Comparison of ENCODE assay signal across 13 cellular contexts in the genomic region with DNA sequence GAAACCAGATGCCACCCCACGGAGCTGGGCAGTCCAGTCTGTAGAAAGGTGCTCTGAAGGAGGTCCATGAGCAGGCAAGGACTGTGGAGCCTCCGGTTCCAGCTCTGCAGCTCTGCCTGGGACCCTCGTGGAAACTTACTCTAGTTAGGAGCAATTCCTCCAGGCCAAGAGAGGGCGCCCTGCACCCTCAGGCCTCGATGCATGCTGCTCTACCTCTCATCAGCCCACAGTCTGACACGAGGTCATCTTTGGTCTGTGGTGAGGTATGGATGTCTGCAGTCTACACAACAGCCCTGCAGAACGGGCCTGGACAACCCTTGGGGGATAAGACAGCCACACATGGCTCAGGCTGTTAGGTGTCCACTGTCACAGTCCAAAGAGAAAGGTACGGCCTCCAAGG. TPM values are rescaled to one million over a fixed set of nuclear protein-coding genes. Genes with fewer than 3 reads are reported as not detected.
DNase-seq lines count a peak whose midpoint lies in the region; ATAC-seq and TF ChIP-seq lines count a peak whose summit lies in the region.
"Had no signal": no experiment of that assay in that cellular context is flagged by ENCODE, and none has a peak within 500 bp of the region (broad histone marks: within the 10 kb centered on the region; RNA-seq: fewer than 3 reads in every experiment).

No MANE protein-coding gene starts in this region.

- no peaks in the 10 kb centered on the region; the same call in 1 of the 3 replicates for H3K4me1 Mint-ChIP-seq in GM23338
- H3K4me1 Mint-ChIP-seq in effector memory CD8-positive, alpha-beta T cell (ENCODE audit: low read depth in 2 of 2), result no peaks in the 10 kb centered on the region

- POLR2A ChIA-PET in BJ (lab: Charles Lee), result no interaction called here

- peaks cover 6% of the 10 kb centered on the region; the same call in 2 of the 3 replicates for H3K36me3 Mint-ChIP-seq in GM23338 (ENCODE audit: low read depth)
- no peaks in the 10 kb centered on the region for H3K36me3 Mint-ChIP-seq in effector memory CD8-positive, alpha-beta T cell (ENCODE audit: insufficient read depth)
- H3K36me3 Mint-ChIP-seq: CD8-positive, alpha-beta T cell had no signal

- H3K4me3 ChIP-seq in BJ (ENCODE audit: low read depth, low read length), result no peak overlapping the region
- no peak overlapping the region for H3K4me3 ChIP-seq in GM23338
- H3K4me3 ChIP-seq in fibroblast of villous mesenchyme (ENCODE audit: low read depth, low read length), result no peak overlapping the region

- no peak overlapping the region for H3K4me2 ChIP-seq in GM23338

- TF ChIP-seq CTCF in BJ (IDR thresholded peaks at IDR 0.05; ENCODE audit: insufficient read depth, low read depth, low read length) (0 out of 2 replicates have a peak, but pooled peaks have one; percentile 6), GM23338 (conservative IDR thresholded peaks at IDR 0.05; ENCODE audit: low read depth in 2 of 2) (peak; percentile 64 to 82), fibroblast of villous mesenchyme (IDR thresholded peaks at IDR 0.05; ENCODE audit: insufficient read depth, low read depth, low read length) (peak; percentile 14)

- CTCF ChIA-PET in BJ (lab: Yijun Ruan, JAX), result interaction anchor here (2.1 kb wide), 1 partner anchor 9 kb away, joined by 6 read pairs; no protein-coding TSS in a partner anchor

- no peaks in the 10 kb centered on the region for H4K20me1 ChIP-seq in GM23338 (replicated peaks; ENCODE audit: insufficient read depth)

- H3K79me2 ChIP-seq in GM23338 (replicated peaks; ENCODE audit: insufficient read depth), result no peaks in the 10 kb centered on the region

- H2AFZ ChIP-seq in GM23338, result no peak overlapping the region

- no peaks in the 10 kb centered on the region for H3K4me1 ChIP-seq in GM23338 (ENCODE audit: insufficient read depth)

- H3F3A ChIP-seq in GM23338 (replicated peaks; ENCODE audit: low read depth), result 0 out of 2 replicates have a peak, but pooled peaks cover 3% of the 10 kb centered on the region

- H3K36me3 ChIP-seq in BJ (ENCODE audit: control insufficient read depth, insufficient read depth, low read length), result peaks cover 11% of the 10 kb centered on the region
- no peaks in the 10 kb centered on the region for H3K36me3 ChIP-seq in GM23338 (ENCODE audit: insufficient read depth)

- peak overlapping the region; percentile 34; the same call in 1 of the 3 replicates for H3K4me3 Mint-ChIP-seq in GM23338
- H3K4me3 Mint-ChIP-seq in effector memory CD8-positive, alpha-beta T cell, result no peak overlapping the region
- H3K4me3 Mint-ChIP-seq: CD8-positive, alpha-beta T cell; T-helper 17 cell had no signal

- peaks cover 14% of the 10 kb centered on the region for H3K27me3 Mint-ChIP-seq in GM23338 (ENCODE audit: insufficient read depth, low read depth, poor library complexity)
- H3K27me3 Mint-ChIP-seq in effector memory CD8-positive, alpha-beta T cell, result peaks cover 25 to 61% of the 10 kb centered on the region in 2 donors

- no peak overlapping the region for H3K27ac ChIP-seq in GM23338 (ENCODE audit: low read depth)

- DNase-seq in BJ (ENCODE audit: low read depth) (no peak), GM23338 (ENCODE audit: low spot score) (peak; percentile 70), fibroblast of villous mesenchyme (ENCODE audit: low read depth) (no peak), NCI-H2107 treated with DMSO at 0.1 percent for 48 hours (lab: John Stamatoyannopoulos, UW; ENCODE audit: unreplicated experiment) (no peak)
- no peak for DNase-seq in effector memory CD8-positive, alpha-beta T cell
- DNase-seq: CD8-positive, alpha-beta T cell; mesenchymal stem cell; MV-4-11; NCI-H510A treated with DMSO at 0.1 percent for 48 hours; T-helper 17 cell had no signal

- no peak overlapping the region for H3K27ac Mint-ChIP-seq in GM23338
- H3K27ac Mint-ChIP-seq in effector memory CD8-positive, alpha-beta T cell, result no peak overlapping the region
- H3K27ac Mint-ChIP-seq: CD8-positive, alpha-beta T cell; T-helper 17 cell had no signal

- no peaks in the 10 kb centered on the region; the same call in 2 of the 3 replicates for H3K9me3 Mint-ChIP-seq in GM23338
- H3K9me3 Mint-ChIP-seq in effector memory CD8-positive, alpha-beta T cell, result no peaks in the 10 kb centered on the region
- H3K9me3 Mint-ChIP-seq: CD8-positive, alpha-beta T cell had no signal

- ATAC-seq in GM23338 (peak; percentile 84), GM21515 (IDR thresholded peaks at IDR 0.05; ENCODE audit: unreplicated experiment) (no peak), GM19467 (IDR thresholded peaks at IDR 0.05; ENCODE audit: unreplicated experiment) (no peak)
- ATAC-seq in effector memory CD8-positive, alpha-beta T cell (replicated peaks), result no peak
- ATAC-seq: CD8-positive, alpha-beta T cell; T-helper 17 cell had no signal

- H3K27me3 ChIP-seq in BJ (ENCODE audit: control insufficient read depth, insufficient read depth, low read length) (no peaks in the 10 kb centered on the region), GM23338 (ENCODE audit: insufficient read depth) (no peaks in the 10 kb centered on the region)

- H3K9me2 ChIP-seq in GM23338 (ENCODE audit: insufficient read depth), result no peaks in the 10 kb centered on the region

TF ChIP-seq in GM23338, 12 proteins besides CTCF, POLR2A, EP300 and RAD21:
- TF ChIP-seq, protein P1, sequence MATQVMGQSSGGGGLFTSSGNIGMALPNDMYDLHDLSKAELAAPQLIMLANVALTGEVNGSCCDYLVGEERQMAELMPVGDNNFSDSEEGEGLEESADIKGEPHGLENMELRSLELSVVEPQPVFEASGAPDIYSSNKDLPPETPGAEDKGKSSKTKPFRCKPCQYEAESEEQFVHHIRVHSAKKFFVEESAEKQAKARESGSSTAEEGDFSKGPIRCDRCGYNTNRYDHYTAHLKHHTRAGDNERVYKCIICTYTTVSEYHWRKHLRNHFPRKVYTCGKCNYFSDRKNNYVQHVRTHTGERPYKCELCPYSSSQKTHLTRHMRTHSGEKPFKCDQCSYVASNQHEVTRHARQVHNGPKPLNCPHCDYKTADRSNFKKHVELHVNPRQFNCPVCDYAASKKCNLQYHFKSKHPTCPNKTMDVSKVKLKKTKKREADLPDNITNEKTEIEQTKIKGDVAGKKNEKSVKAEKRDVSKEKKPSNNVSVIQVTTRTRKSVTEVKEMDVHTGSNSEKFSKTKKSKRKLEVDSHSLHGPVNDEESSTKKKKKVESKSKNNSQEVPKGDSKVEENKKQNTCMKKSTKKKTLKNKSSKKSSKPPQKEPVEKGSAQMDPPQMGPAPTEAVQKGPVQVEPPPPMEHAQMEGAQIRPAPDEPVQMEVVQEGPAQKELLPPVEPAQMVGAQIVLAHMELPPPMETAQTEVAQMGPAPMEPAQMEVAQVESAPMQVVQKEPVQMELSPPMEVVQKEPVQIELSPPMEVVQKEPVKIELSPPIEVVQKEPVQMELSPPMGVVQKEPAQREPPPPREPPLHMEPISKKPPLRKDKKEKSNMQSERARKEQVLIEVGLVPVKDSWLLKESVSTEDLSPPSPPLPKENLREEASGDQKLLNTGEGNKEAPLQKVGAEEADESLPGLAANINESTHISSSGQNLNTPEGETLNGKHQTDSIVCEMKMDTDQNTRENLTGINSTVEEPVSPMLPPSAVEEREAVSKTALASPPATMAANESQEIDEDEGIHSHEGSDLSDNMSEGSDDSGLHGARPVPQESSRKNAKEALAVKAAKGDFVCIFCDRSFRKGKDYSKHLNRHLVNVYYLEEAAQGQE (IDR thresholded peaks at IDR 0.05; ENCODE audit: unreplicated experiment), result no peak
- peak; percentile 32; the same call in 1 of the 2 replicates for TF ChIP-seq POLR2AphosphoS5 (IDR thresholded peaks at IDR 0.05; ENCODE audit: low read depth)

TF ChIP-seq in PFSK-1, 5 proteins besides CTCF, POLR2A, EP300 and RAD21:
- TF ChIP-seq, protein P1 (IDR thresholded peaks at IDR 0.05; ENCODE audit: insufficient read depth in 1 of 2, low read depth in 2 of 2, low read length in 2 of 2), result no peak
- TF ChIP-seq POLR2AphosphoS5 (IDR thresholded peaks at IDR 0.05; ENCODE audit: low read depth, low read length) (peak; percentile 53; the same call in 1 of the 2 replicates), TAF1 (IDR thresholded peaks at IDR 0.05; ENCODE audit: borderline replicate concordance, insufficient read depth, low read length) (no peak), FOXP2 (optimal IDR thresholded peaks at IDR 0.05; ENCODE audit: borderline replicate concordance, extremely low read depth, extremely low read length, insufficient read depth) (no peak)

RNA-seq across cellular contexts. Expression of gene UBTD2, which starts 50.6 kb away (rescaled TPM):
- polyA plus RNA-seq in BJ (2011; rRNA removed) (9.4 and 18.8 TPM in 2 replicates), GM23338 (2016; fragmentation: Nextera tagmentation; extraction: Ambion mirVana) (15.5 and 17.9 TPM in 2 replicates)
- 8.7 and 11.4 TPM in 2 replicates for polyA minus RNA-seq in BJ (2011; rRNA and poly(A)+ RNA removed)
- total RNA-seq in GM23338 (2014; rRNA removed; shearing (Covaris generic)), result 44.2 and 46.3 TPM in 2 replicates
- polyA plus RNA-seq in PFSK-1 (2012; ENCODE audit: insufficient read length, low read depth), result 11.1 TPM
- total RNA-seq in fibroblast of villous mesenchyme, result 20.3 and 23.7 TPM in 2 replicates

Comparison
In these comparisons a context has a peak if more than half of its experiments do, and no peak if none do; other contexts are left out.
1. CTCF ChIP-seq: peak in every context shown above with its lines; median percentile 73 in GM23338; 14 in fibroblast of villous mesenchyme; 6 in BJ.